Comparison of ENCODE assay signal across 28 cellular contexts in the genomic region with DNA sequence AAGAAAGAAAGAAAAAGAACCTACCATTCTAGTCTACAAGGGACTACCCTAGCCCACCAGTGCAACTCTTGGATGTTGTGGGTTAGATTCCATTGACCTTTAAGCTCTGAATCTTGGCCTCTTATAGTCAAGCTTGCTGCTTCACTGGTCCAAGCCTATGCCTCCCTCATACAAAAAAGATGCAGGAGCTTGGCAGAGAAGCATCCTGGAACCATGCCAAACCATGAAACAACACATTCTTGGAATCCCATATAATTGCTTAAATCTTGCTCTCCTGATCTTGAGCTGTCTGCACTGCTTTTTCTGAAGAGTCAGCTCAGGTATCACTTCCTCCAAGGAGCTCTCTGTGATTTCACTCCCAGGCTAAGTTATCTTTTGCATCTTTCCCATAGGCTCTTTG.
A peak's percentile ranks its signal among the peaks of the same experiment; 100 is the strongest.
DNase-seq lines count a peak whose midpoint lies in the region; ATAC-seq, FAIRE-seq and TF ChIP-seq lines count a peak whose summit lies in the region.
"Had no signal": no experiment of that assay in that cellular context is flagged by ENCODE, and none has a peak within 500 bp of the region (broad histone marks: within the 10 kb centered on the region; RNA-seq: fewer than 3 reads in every experiment).

No MANE protein-coding gene starts in this region.

- no peak overlapping the region for H3K18ac ChIP-seq in IMR-90 (ENCODE audit: low read depth, low read length)

- no peak for TF ChIP-seq RAD21 in IMR-90 (IDR thresholded peaks at IDR 0.05; ENCODE audit: low read length)
- TF ChIP-seq RAD21 in K562 (CRISPR knock-in tag; conservative IDR thresholded peaks at IDR 0.05 in 1 of 2, IDR thresholded peaks at IDR 0.05 in 1 of 2): no peak

- H2BK20ac ChIP-seq in IMR-90 (ENCODE audit: low read depth, low read length): no peak overlapping the region

- H3K4me3 ChIP-seq in IMR-90 (ENCODE audit: insufficient read depth, low read depth, low read length): no peak overlapping the region
- H3K4me3 ChIP-seq in K562: no peak overlapping the region
- H3K4me3 ChIP-seq in osteoblast (ENCODE audit: insufficient read depth, low read length): no peak overlapping the region
- H3K4me3 ChIP-seq: A549, HAP-1, SJSA1 had no signal

- no peak overlapping the region for H2AFZ ChIP-seq in IMR-90 (replicated peaks; ENCODE audit: low read length, poor library complexity)
- no peak overlapping the region for H2AFZ ChIP-seq in K562 (ENCODE audit: low read depth, low read length)
- H2AFZ ChIP-seq in osteoblast (ENCODE audit: low read length): no peak overlapping the region

- H3K14ac ChIP-seq in IMR-90 (replicated peaks; ENCODE audit: low read depth, low read length): no peak overlapping the region

- H2BK15ac ChIP-seq in IMR-90 (ENCODE audit: low read depth, low read length): no peak overlapping the region

- no peak overlapping the region for H3K4me2 ChIP-seq in IMR-90 (ENCODE audit: low read depth, low read length)
- H3K4me2 ChIP-seq in K562 (ENCODE audit: insufficient read depth, low read length): no peak overlapping the region
- H3K4me2 ChIP-seq in osteoblast (ENCODE audit: insufficient read depth, low read length): no peak overlapping the region
- H3K4me2 ChIP-seq: A549 had no signal

- H4K91ac ChIP-seq in IMR-90 (ENCODE audit: insufficient read depth, low read depth, low read length): no peak overlapping the region

- POLR2A ChIA-PET in IMR-90 (lab: Charles Lee; ENCODE audit: unreplicated experiment): no interaction called here
- POLR2A ChIA-PET in K562 (lab: Yijun Ruan, JAX): no interaction called here

- BruUV-seq in IMR-90 (replicated peaks; lab: Mats Ljungman, UMichigan) (no TSS peak), K562 (replicated peaks; lab: Mats Ljungman, UMichigan) (no TSS peak)

- H3K56ac ChIP-seq in IMR-90 (ENCODE audit: extremely low read depth, insufficient read depth, low read length): no peak overlapping the region

- H3K9ac ChIP-seq in IMR-90 (ENCODE audit: low read depth, low read length) (no peak overlapping the region), K562 (ENCODE audit: insufficient read depth in 1 of 2, low read depth in 2 of 2, low read length in 2 of 2) (no peak overlapping the region)

- H3K27ac ChIP-seq in IMR-90 (ENCODE audit: insufficient read depth, low read length) (no peak overlapping the region), K562 (ENCODE audit: extremely low read depth, low read depth, low read length) (no peak overlapping the region), osteoblast (ENCODE audit: low read depth, low read length) (no peak overlapping the region)
- H3K27ac ChIP-seq: A549, C4-2B, SJSA1 had no signal

- no peak overlapping the region for H4K8ac ChIP-seq in IMR-90 (ENCODE audit: low read depth in 2 of 2, low read length in 2 of 2)

- H3K9me3 ChIP-seq in IMR-90 (ENCODE audit: control insufficient read depth, insufficient read depth, low read length) (peaks cover 2% of the 10 kb centered on the region; the same call in 1 of the 2 replicates), K562 (replicated peaks; ENCODE audit: control insufficient read depth, insufficient read depth, low read depth, low read length) (no peaks in the 10 kb centered on the region), osteoblast (ENCODE audit: low read depth, low read length) (no peaks in the 10 kb centered on the region)
- H3K9me3 ChIP-seq: A549, HAP-1, SJSA1 had no signal

- DNase-seq in Caki2 (ENCODE audit: low read depth) (peak; percentile 12), IMR-90 (peak; percentile 2), K562 (ENCODE audit: extremely low read depth in 1 of 4, low spot score in 3 of 4) (no peak), osteoblast (ENCODE audit: insufficient read length, low spot score, missing footprints) (peak; percentile 29), T1000 (lab: John Stamatoyannopoulos, UW) (no peak), NCI-H2081 (lab: John Stamatoyannopoulos, UW) (no peak)
- DNase-seq: Calu3; CD8-positive, alpha-beta memory T cell; DMS153; DND-41; GOT3; HFFc6; MV-4-11; NCI-H1105; NCI-H1436 treated with DMSO at 0.1 percent for 48 hours; NCI-H187 treated with DMSO at 0.1 percent for 48 hours; NCI-H2107; NCI-H446 treated with DMSO at 0.1 percent for 48 hours; NCI-H526; NCI-H82; NK-92 treated with Interleukin-12 subunit alpha and Interleukin-12 subunit beta, amount 100 ng/mL, for 24 hours; PC-3; Right ventricle myocardium superior had no signal

- no peaks in the 10 kb centered on the region for H3K36me3 ChIP-seq in IMR-90 (ENCODE audit: control insufficient read depth, insufficient read depth, low read length)
- H3K36me3 ChIP-seq in K562 (ENCODE audit: control insufficient read depth, insufficient read depth, low read length): no peaks in the 10 kb centered on the region
- no peaks in the 10 kb centered on the region for H3K36me3 ChIP-seq in osteoblast (ENCODE audit: insufficient read depth, low read length)
- H3K36me3 ChIP-seq: HAP-1, SJSA1 had no signal

- no peak for TF ChIP-seq EP300 in K562 (IDR thresholded peaks at IDR 0.05; ENCODE audit: low read length)

- no peak for FAIRE-seq in K562 (lab: Jason Lieb, UNC)
- FAIRE-seq: A549 had no signal

- TF ChIP-seq CTCF in IMR-90 (conservative IDR thresholded peaks at IDR 0.05; ENCODE audit: low read depth, low read length) (no peak), K562 (IDR thresholded peaks at IDR 0.05 in 2 of 3, conservative IDR thresholded peaks at IDR 0.05 in 1 of 3; ENCODE audit: insufficient read depth in 2 of 3, low read depth in 1 of 3, low read length in 3 of 3) (no peak), osteoblast (IDR thresholded peaks at IDR 0.05; ENCODE audit: extremely low read depth, low read depth, low read length) (no peak)

- H4K20me1 ChIP-seq in IMR-90 (ENCODE audit: insufficient read depth, low read length) (no peaks in the 10 kb centered on the region), K562 (replicated peaks; ENCODE audit: control insufficient read depth, insufficient read depth, low read length) (no peaks in the 10 kb centered on the region; the same call in 1 of the 2 replicates), osteoblast (ENCODE audit: insufficient read depth, low read length) (no peaks in the 10 kb centered on the region)

- H3K4me1 ChIP-seq in IMR-90 (ENCODE audit: control insufficient read depth, insufficient read depth, low read length): no peaks in the 10 kb centered on the region
- no peaks in the 10 kb centered on the region for H3K4me1 ChIP-seq in K562 (replicated peaks in 1 of 2; ENCODE audit: control insufficient read depth in 2 of 2, insufficient read depth in 2 of 2, low read length in 2 of 2)
- no peaks in the 10 kb centered on the region for H3K4me1 ChIP-seq in osteoblast (ENCODE audit: insufficient read depth, low read length)
- H3K4me1 ChIP-seq: A549, HAP-1, SJSA1 had no signal

- H3K79me1 ChIP-seq in IMR-90 (ENCODE audit: low read depth in 1 of 2, low read length in 2 of 2): no peaks in the 10 kb centered on the region

- no peak overlapping the region for H4K5ac ChIP-seq in IMR-90 (ENCODE audit: low read depth, low read length)

- TF ChIP-seq POLR2A in IMR-90 (IDR thresholded peaks at IDR 0.05; ENCODE audit: low read depth, low read length) (no peak), K562 (conservative IDR thresholded peaks at IDR 0.05) (no peak)

- ATAC-seq in IMR-90 (ENCODE audit: low read depth) (no peak), K562 (no peak), GM21786 (IDR thresholded peaks at IDR 0.05; ENCODE audit: unreplicated experiment) (no peak)
- ATAC-seq: A549, PC-3 had no signal

- in situ Hi-C loops in Caki2 (cut with HindIII; ENCODE audit: low pct_unique_long_range_greater_than_20kb, low sequenced_read_pairs) (no loop called here), IMR-90 (cut with MboI; ENCODE audit: low sequenced_read_pairs) (no loop called here), K562 (cut with MboI) (no loop called here)

- H2AK9ac ChIP-seq in IMR-90 (replicated peaks; ENCODE audit: low read depth, low read length, poor library complexity): no peak overlapping the region

- H3K27me3 ChIP-seq in IMR-90 (ENCODE audit: control insufficient read depth, insufficient read depth, low read length) (no peaks in the 10 kb centered on the region), K562 (ENCODE audit: control insufficient read depth in 2 of 2, insufficient read depth in 2 of 2, low read length in 2 of 2) (peaks cover 0 to 2% of the 10 kb centered on the region in 2 experiments; a peak in 1 of 5 replicates), osteoblast (ENCODE audit: insufficient read depth, low read length) (no peaks in the 10 kb centered on the region)
- H3K27me3 ChIP-seq: SJSA1 had no signal

- no peak overlapping the region for H3K23ac ChIP-seq in IMR-90 (ENCODE audit: low read depth, low read length)

- H2AK5ac ChIP-seq in IMR-90 (ENCODE audit: low read depth, low read length): no peak overlapping the region

- H3K4ac ChIP-seq in IMR-90 (ENCODE audit: low read depth, low read length): no peak overlapping the region

- no peak overlapping the region for H2BK5ac ChIP-seq in IMR-90 (ENCODE audit: low read depth, low read length, poor library complexity, severe bottlenecking)

- CTCF ChIA-PET in IMR-90 (lab: Yijun Ruan, JAX): no interaction called here
- CTCF ChIA-PET in K562 (lab: Yijun Ruan, JAX; ENCODE audit: low intra/inter-chr PET ratio): no interaction called here

- dilution Hi-C loops in IMR-90 (cut with HindIII; ENCODE audit: low sequenced_read_pairs, unreplicated experiment): no loop called here

- H3K79me2 ChIP-seq in K562 (ENCODE audit: control insufficient read depth, insufficient read depth, low read length) (no peaks in the 10 kb centered on the region), osteoblast (ENCODE audit: insufficient read depth, low read length) (no peaks in the 10 kb centered on the region)

- H2BK120ac ChIP-seq in IMR-90 (ENCODE audit: low read depth, low read length): no peak overlapping the region

- H3K9me1 ChIP-seq in IMR-90 (ENCODE audit: insufficient read depth, low read length) (no peaks in the 10 kb centered on the region), K562 (ENCODE audit: control insufficient read depth, insufficient read depth, low read length) (no peaks in the 10 kb centered on the region)

- intact Hi-C loops in IMR-90 (cut with micrococcal nuclease) (no loop called here), K562 (cut with micrococcal nuclease) (no loop called here)

TF ChIP-seq in IMR-90, 13 proteins besides CTCF, POLR2A, EP300 and RAD21 (continues in another document):
- TF ChIP-seq NFE2L2 (IDR thresholded peaks at IDR 0.05; ENCODE audit: low read depth, low read length): no peak
- no peak for TF ChIP-seq MXI1 (IDR thresholded peaks at IDR 0.05; ENCODE audit: borderline replicate concordance, low read depth, low read length)

Comparison
In these comparisons a context has a peak if more than half of its experiments do, and no peak if none do; other contexts are left out.
1. DNase-seq: peak in Caki2 (single experiment), IMR-90 (single experiment) and osteoblast (single experiment); none in K562 (0 of 4), T1000 (single experiment) and NCI-H2081 (0 of 2).